In genomic region chr4:119191505-119191904, GRCh38 we compare ENCODE assay signal across 9 cellular contexts. TPM values are rescaled to one million over a fixed set of nuclear protein-coding genes. Genes with fewer than 3 reads are reported as not detected.
"Had no signal": no experiment of that assay in that cellular context is flagged by ENCODE, and none has a peak within 500 bp of the region (broad histone marks: within the 10 kb centered on the region; RNA-seq: fewer than 3 reads in every experiment).

No MANE protein-coding gene starts in this region.

- H3K27ac Mint-ChIP-seq: GM23338, HFFc6, IgD-negative memory B cell had no signal

- FAIRE-seq: H1, H54, HepG2 had no signal

- H3K27ac ChIP-seq: HL-60 had no signal

- H3K9me3 Mint-ChIP-seq: GM23338, HFFc6, IgD-negative memory B cell had no signal

- H3K36me3 ChIP-seq: HAP-1 had no signal

- H3K4me1 Mint-ChIP-seq: GM23338 had no signal

- H3K9me3 ChIP-seq: HAP-1 had no signal

- H3K4me3 ChIP-seq: GM23338, HAP-1 had no signal

- H3K4me3 Mint-ChIP-seq: GM23338, HFFc6, IgD-negative memory B cell had no signal

- H3K4me2 ChIP-seq: GM23338 had no signal

- DNase-seq: HFFc6 had no signal

- H3K27me3 Mint-ChIP-seq: IgD-negative memory B cell had no signal

- H2AFZ ChIP-seq: GM23338 had no signal

RNA-seq across cellular contexts. Expression of gene MYOZ2, which starts 55.9 kb away (rescaled TPM):
- total RNA-seq: GM23338, H1, HepG2, HT1080 had no signal
